ENCODE assay signal across 9 cellular contexts in the genomic region with DNA sequence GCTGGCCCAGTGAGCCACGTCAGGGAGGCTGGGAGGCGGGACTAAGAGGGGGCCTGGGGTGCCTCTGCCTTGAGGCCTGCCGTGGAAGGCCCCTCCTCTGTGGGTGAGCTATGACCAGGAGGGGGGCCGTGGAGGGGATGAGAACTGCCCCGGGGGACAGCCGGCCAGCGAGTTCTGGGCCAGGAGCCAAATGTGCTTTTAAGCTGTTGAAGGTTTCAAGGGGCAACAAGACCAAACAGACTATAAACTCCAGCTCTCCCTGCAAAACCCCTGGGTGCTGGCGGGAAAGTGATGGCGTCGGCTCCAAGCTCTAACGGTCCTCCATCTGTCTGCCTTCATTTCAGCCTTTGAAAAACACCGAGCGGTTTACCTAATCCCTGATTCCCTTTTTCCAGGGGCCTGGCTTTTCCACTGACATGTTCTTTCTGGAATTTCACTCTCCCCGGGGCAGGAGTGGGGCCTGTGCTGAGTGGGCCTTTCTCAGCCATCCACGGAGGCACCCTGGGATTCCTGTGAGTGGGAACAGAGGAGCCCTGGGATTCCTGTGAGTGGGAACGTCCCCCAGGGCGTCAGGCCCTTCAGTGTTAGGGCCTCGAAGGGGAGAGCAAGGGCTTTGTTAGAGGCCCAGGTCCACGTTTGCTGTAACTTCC.
A peak's percentile ranks its signal among the peaks of the same experiment; 100 is the strongest.
DNase-seq lines count a peak whose midpoint lies in the region; ATAC-seq and TF ChIP-seq lines count a peak whose summit lies in the region.
"Had no signal": no experiment of that assay in that cellular context is flagged by ENCODE, and none has a peak within 500 bp of the region (broad histone marks: within the 10 kb centered on the region; RNA-seq: fewer than 3 reads in every experiment).

No MANE protein-coding gene starts in this region.

- no peak overlapping the region for H3K4me3 Mint-ChIP-seq in stimulated activated naive B cell treated with anti-CD40 and anti-IgM and Interleukin-4, amounts not matched to agents 10 μg/mL and 1 μg/mL and 100 μg/mL, for 72 hours
- H3K4me3 Mint-ChIP-seq: WTC11 had no signal

- no peak overlapping the region for H3K4me3 ChIP-seq in fibroblast of the aortic adventitia (ENCODE audit: low read depth, low read length)

- H3K36me3 Mint-ChIP-seq in stimulated activated naive B cell treated with anti-CD40 and anti-IgM and Interleukin-4, amounts not matched to agents 10 μg/mL and 1 μg/mL and 100 μg/mL, for 72 hours = no peaks in the 10 kb centered on the region

- no peak for ATAC-seq in HG02981 (IDR thresholded peaks at IDR 0.05; ENCODE audit: unreplicated experiment)
- ATAC-seq in HG03521 (IDR thresholded peaks at IDR 0.05; ENCODE audit: unreplicated experiment) = no peak
- ATAC-seq in stimulated activated naive B cell treated with anti-CD40 and anti-IgM and Interleukin-4, amounts not matched to agents 10 μg/mL and 1 μg/mL and 100 μg/mL, for 72 hours (replicated peaks) = no peak
- ATAC-seq: WTC11 had no signal

- H3K27ac Mint-ChIP-seq in stimulated activated naive B cell treated with anti-CD40 and anti-IgM and Interleukin-4, amounts not matched to agents 10 μg/mL and 1 μg/mL and 100 μg/mL, for 72 hours = no peak overlapping the region
- H3K27ac Mint-ChIP-seq: WTC11 had no signal

- H3K27me3 Mint-ChIP-seq in stimulated activated naive B cell treated with anti-CD40 and anti-IgM and Interleukin-4, amounts not matched to agents 10 μg/mL and 1 μg/mL and 100 μg/mL, for 72 hours = no peaks in the 10 kb centered on the region

- intact Hi-C loops in posterior vena cava (cut with DNase I) = no loop called here

- H3K4me1 Mint-ChIP-seq in stimulated activated naive B cell treated with anti-CD40 and anti-IgM and Interleukin-4, amounts not matched to agents 10 μg/mL and 1 μg/mL and 100 μg/mL, for 72 hours = peaks cover 0 to 3% of the 10 kb centered on the region in 2 donors
- H3K4me1 Mint-ChIP-seq: WTC11 had no signal

- no peaks in the 10 kb centered on the region for H3K9me3 Mint-ChIP-seq in stimulated activated naive B cell treated with anti-CD40 and anti-IgM and Interleukin-4, amounts not matched to agents 10 μg/mL and 1 μg/mL and 100 μg/mL, for 72 hours

- peak; percentile 94 for DNase-seq in DMS153 (lab: John Stamatoyannopoulos, UW)
- peak; percentile 65 for DNase-seq in NCI-H748 (lab: John Stamatoyannopoulos, UW; ENCODE audit: unreplicated experiment)
- peak; percentile 87 for DNase-seq in fibroblast of the aortic adventitia (ENCODE audit: low read depth)
- peak; percentile 95 for DNase-seq in posterior vena cava (ENCODE audit: low spot score)
- DNase-seq in stimulated activated naive B cell treated with anti-CD40 and anti-IgM and Interleukin-4, amounts not matched to agents 10 μg/mL and 1 μg/mL and 100 μg/mL, for 72 hours = no peak
- DNase-seq in kidney tubule cell (ENCODE audit: low spot score) = no peak

- no peak for TF ChIP-seq CTCF in fibroblast of the aortic adventitia (IDR thresholded peaks at IDR 0.05; ENCODE audit: insufficient read depth, low read length)

Comparison
In these comparisons a context has a peak if more than half of its experiments do, and no peak if none do; other contexts are left out.
1. DNase-seq: peak in DMS153 (single experiment), NCI-H748 (single experiment), fibroblast of the aortic adventitia (single experiment) and posterior vena cava (single experiment); none in stimulated activated naive B cell treated with anti-CD40 and anti-IgM and Interleukin-4, amounts not matched to agents 10 μg/mL and 1 μg/mL and 100 μg/mL, for 72 hours (single experiment) and kidney tubule cell (single experiment).